ENCODE assay signal across 1 cellular context in genomic region chrX:128698528-128698927, GRCh38.
TF ChIP-seq lines count a peak whose summit lies in the region.

No MANE protein-coding gene starts in this region.

TF ChIP-seq in HepG2, 621 proteins besides CTCF, POLR2A, EP300 and RAD21 (continued from another document):
- no peak for TF ChIP-seq BCLAF1 (IDR thresholded peaks at IDR 0.05)
- no peak for TF ChIP-seq ZNF275 (CRISPR knock-in tag; IDR thresholded peaks at IDR 0.05; ENCODE audit: borderline replicate concordance)
- TF ChIP-seq ZNF552 (CRISPR knock-in tag; IDR thresholded peaks at IDR 0.05; ENCODE audit: borderline replicate concordance) = no peak
- no peak for TF ChIP-seq KDM5B (CRISPR knock-in tag; IDR thresholded peaks at IDR 0.05; ENCODE audit: borderline replicate concordance)
- no peak for TF ChIP-seq ZNF274 (CRISPR knock-in tag; IDR thresholded peaks at IDR 0.05)
TF ChIP-seq in HepG2: peak in this region for 0.
